9 cellular contexts compared by ENCODE assay signal in genomic region chr1:112509660-112510178, GRCh38. TPM values are rescaled to one million over a fixed set of nuclear protein-coding genes. Genes with fewer than 3 reads are reported as not detected.
DNase-seq lines count a peak whose midpoint lies in the region; ATAC-seq lines count a peak whose summit lies in the region.
"Had no signal": no experiment of that assay in that cellular context is flagged by ENCODE, and none has a peak within 500 bp of the region (broad histone marks: within the 10 kb centered on the region; RNA-seq: fewer than 3 reads in every experiment).

No MANE protein-coding gene starts in this region.

- H3K9me3 ChIP-seq in HUES48 (ENCODE audit: control insufficient read depth, insufficient read depth, low read length) (no peaks in the 10 kb centered on the region), iPS-15b (ENCODE audit: control insufficient read depth, insufficient read depth, low read length) (no peaks in the 10 kb centered on the region)

- no peak overlapping the region for H3K27ac ChIP-seq in HUES48 (ENCODE audit: low read depth, low read length)

- H3K27me3 ChIP-seq in HUES48 (ENCODE audit: control insufficient read depth, insufficient read depth, low read length): peaks cover 79% of the 10 kb centered on the region
- peaks cover 81% of the 10 kb centered on the region for H3K27me3 ChIP-seq in iPS-15b (ENCODE audit: control insufficient read depth, insufficient read depth, low read length)

- peaks cover 50% of the 10 kb centered on the region for H3K27me3 Mint-ChIP-seq in activated T-helper 2 cell treated with anti-CD3 and anti-CD28 coated beads, Interferon-gamma antibody, Interleukin-2, Interleukin-4, amounts not matched to agents 10 μg/mL and 5 μg/mL and 100 μg/mL, durations not matched to agents 14 hours and 24 hours and 36 hours (ENCODE audit: low read depth)

- intact Hi-C loops in activated T-helper 2 cell treated with anti-CD3 and anti-CD28 coated beads, Interferon-gamma antibody, Interleukin-2, Interleukin-4, amounts not matched to agents 10 μg/mL and 5 μg/mL and 100 μg/mL, durations not matched to agents 14 hours and 24 hours and 36 hours (cut with micrococcal nuclease): loop anchor here (2.0 to 5.0 kb wide), 3 partner anchors 108 to 195 kb away; partner anchors contain the start of genes CAPZA1, CTTNBP2NL and ST7L

- no peak overlapping the region for H3K9ac ChIP-seq in HUES48 (ENCODE audit: low read depth, low read length)
- no peak overlapping the region for H3K9ac ChIP-seq in iPS-15b (ENCODE audit: low read depth, low read length)

- no peaks in the 10 kb centered on the region for H3K9me3 Mint-ChIP-seq in activated T-helper 2 cell treated with anti-CD3 and anti-CD28 coated beads, Interferon-gamma antibody, Interleukin-2, Interleukin-4, amounts not matched to agents 10 μg/mL and 5 μg/mL and 100 μg/mL, durations not matched to agents 14 hours and 24 hours and 36 hours
- H3K9me3 Mint-ChIP-seq in stimulated activated effector memory CD8-positive, alpha-beta T cell treated with anti-CD3 and anti-CD28 coated beads, Interleukin-12 subunit alpha, Interleukin-12 subunit beta, amount 100 ng/mL, for 72 hours: no peaks in the 10 kb centered on the region

- no peak overlapping the region for H3K27ac Mint-ChIP-seq in activated T-helper 2 cell treated with anti-CD3 and anti-CD28 coated beads, Interferon-gamma antibody, Interleukin-2, Interleukin-4, amounts not matched to agents 10 μg/mL and 5 μg/mL and 100 μg/mL, durations not matched to agents 14 hours and 24 hours and 36 hours
- H3K27ac Mint-ChIP-seq in stimulated activated effector memory CD8-positive, alpha-beta T cell treated with anti-CD3 and anti-CD28 coated beads, Interleukin-12 subunit alpha, Interleukin-12 subunit beta, amount 100 ng/mL, for 72 hours: no peak overlapping the region

- H3K4me1 Mint-ChIP-seq in activated T-helper 2 cell treated with anti-CD3 and anti-CD28 coated beads, Interferon-gamma antibody, Interleukin-2, Interleukin-4, amounts not matched to agents 10 μg/mL and 5 μg/mL and 100 μg/mL, durations not matched to agents 14 hours and 24 hours and 36 hours (ENCODE audit: low read depth): peaks cover 2% of the 10 kb centered on the region
- no peaks in the 10 kb centered on the region for H3K4me1 Mint-ChIP-seq in stimulated activated effector memory CD8-positive, alpha-beta T cell treated with anti-CD3 and anti-CD28 coated beads, Interleukin-12 subunit alpha, Interleukin-12 subunit beta, amount 100 ng/mL, for 72 hours

- ATAC-seq in stimulated activated effector memory CD8-positive, alpha-beta T cell treated with anti-CD3 and anti-CD28 coated beads, Interleukin-12 subunit alpha, Interleukin-12 subunit beta, amount 100 ng/mL, for 72 hours: no peak
- ATAC-seq in HG02588 (IDR thresholded peaks at IDR 0.05; ENCODE audit: unreplicated experiment): no peak

- no peak for DNase-seq in activated T-helper 2 cell treated with anti-CD3 and anti-CD28 coated beads, Interferon-gamma antibody, Interleukin-2, Interleukin-4, amounts not matched to agents 10 μg/mL and 5 μg/mL and 100 μg/mL, durations not matched to agents 14 hours and 24 hours and 36 hours (ENCODE audit: low spot score)
- no peak for DNase-seq in stimulated activated effector memory CD8-positive, alpha-beta T cell treated with anti-CD3 and anti-CD28 coated beads, Interleukin-12 subunit alpha, Interleukin-12 subunit beta, amount 100 ng/mL, for 72 hours (ENCODE audit: low spot score in 2 of 2)
- DNase-seq in Kasumi-1 (lab: John Stamatoyannopoulos, UW) (no peak), NCI-H748 (lab: John Stamatoyannopoulos, UW; ENCODE audit: unreplicated experiment) (no peak)
- DNase-seq: DMS79, NCI-H187 had no signal

- H3K4me3 ChIP-seq in HUES48 (ENCODE audit: low read depth, low read length): peak overlapping the region; percentile 90
- H3K4me3 ChIP-seq in iPS-15b (ENCODE audit: low read depth, low read length): peak overlapping the region; percentile 93

- H3K36me3 ChIP-seq in HUES48 (ENCODE audit: control insufficient read depth, insufficient read depth, low read length): no peaks in the 10 kb centered on the region
- no peaks in the 10 kb centered on the region for H3K36me3 ChIP-seq in iPS-15b (ENCODE audit: control insufficient read depth, insufficient read depth, low read length)

- H3K4me1 ChIP-seq in HUES48 (ENCODE audit: control insufficient read depth, insufficient read depth, low read length): peaks cover 18% of the 10 kb centered on the region
- peaks cover 9% of the 10 kb centered on the region for H3K4me1 ChIP-seq in iPS-15b (ENCODE audit: control insufficient read depth, insufficient read depth, low read length)

- H3K4me3 Mint-ChIP-seq in activated T-helper 2 cell treated with anti-CD3 and anti-CD28 coated beads, Interferon-gamma antibody, Interleukin-2, Interleukin-4, amounts not matched to agents 10 μg/mL and 5 μg/mL and 100 μg/mL, durations not matched to agents 14 hours and 24 hours and 36 hours (ENCODE audit: low read depth): peak overlapping the region; percentile 69
- peak overlapping the region; percentile 74 for H3K4me3 Mint-ChIP-seq in stimulated activated effector memory CD8-positive, alpha-beta T cell treated with anti-CD3 and anti-CD28 coated beads, Interleukin-12 subunit alpha, Interleukin-12 subunit beta, amount 100 ng/mL, for 72 hours

- H3K36me3 Mint-ChIP-seq in activated T-helper 2 cell treated with anti-CD3 and anti-CD28 coated beads, Interferon-gamma antibody, Interleukin-2, Interleukin-4, amounts not matched to agents 10 μg/mL and 5 μg/mL and 100 μg/mL, durations not matched to agents 14 hours and 24 hours and 36 hours (ENCODE audit: low read depth): no peaks in the 10 kb centered on the region
- H3K36me3 Mint-ChIP-seq in stimulated activated effector memory CD8-positive, alpha-beta T cell treated with anti-CD3 and anti-CD28 coated beads, Interleukin-12 subunit alpha, Interleukin-12 subunit beta, amount 100 ng/mL, for 72 hours: no peaks in the 10 kb centered on the region

RNA-seq across cellular contexts. Expression of gene WNT2B, which starts 1.0 kb away (rescaled TPM):
- total RNA-seq in activated T-helper 2 cell treated with anti-CD3 and anti-CD28 coated beads, Interferon-gamma antibody, Interleukin-2, Interleukin-4, amounts not matched to agents 10 μg/mL and 5 μg/mL and 100 μg/mL, durations not matched to agents 14 hours and 24 hours and 36 hours: 0.16 TPM in 1 of 2 replicates, not detected in the other
